In genomic region chr15:55897560-55898336, GRCh38 we compare ENCODE assay signal across 8 cellular contexts.
DNase-seq lines count a peak whose midpoint lies in the region; TF ChIP-seq lines count a peak whose summit lies in the region.

No MANE protein-coding gene starts in this region.

- no peaks in the 10 kb centered on the region for H3K27me3 ChIP-seq in mucosa of stomach (ENCODE audit: control insufficient read depth, insufficient read depth, low read length)

- DNase-seq in D341Med (ENCODE audit: low spot score) (peak; percentile 79), OCI-M1 (lab: John Stamatoyannopoulos, UW) (peak; percentile 75), epithelial cell of prostate (ENCODE audit: low read depth, low spot score) (no peak), T-helper 2 cell (no peak)
- DNase-seq in activated CD8-positive, alpha-beta memory T cell treated with anti-CD3 and anti-CD28 coated beads, Interleukin-2, amount 50 U/mL, for 4 hours: no peak
- DNase-seq in activated CD4-positive, CD25-positive, alpha-beta regulatory T cell treated with anti-CD3 and anti-CD28 coated beads, Interleukin-2, amount 50 U/mL, for 72 hours: no peak

- H3K36me3 ChIP-seq in HEK293 (ENCODE audit: control insufficient read depth in 2 of 2, insufficient read depth in 1 of 2, low read length in 2 of 2) (no peaks in the 10 kb centered on the region), mucosa of stomach (ENCODE audit: control insufficient read depth, insufficient read depth, low read length) (no peaks in the 10 kb centered on the region)

- TF ChIP-seq CTCF in HEK293 (tag by site-specific recombination; IDR thresholded peaks at IDR 0.05): peak; percentile 48; the same call in 1 of the 2 replicates

- POLR2A ChIA-PET in HEK293 (lab: Yijun Ruan, JAX): interaction anchor here (0.6 kb wide), 1 partner anchor 53 kb away, joined by 3 read pairs; no protein-coding TSS in a partner anchor

- CTCF ChIA-PET in HEK293 (lab: Yijun Ruan, JAX): interaction anchor here (0.6 to 2.3 kb wide), 28 partner anchors 10 to 565 kb away, joined by 3 to 18 read pairs (median 4); no protein-coding TSS in a partner anchor

- H3K4me3 ChIP-seq in HEK293 (ENCODE audit: low read depth, low read length) (no peak overlapping the region), mucosa of stomach (ENCODE audit: low read length) (no peak overlapping the region)

- peak overlapping the region; percentile 1 for H3K9ac ChIP-seq in mucosa of stomach (ENCODE audit: low read length)

- H3K27ac ChIP-seq in HEK293 (ENCODE audit: extremely low read depth, low read depth, low read length): no peak overlapping the region
- peak overlapping the region; percentile 98 for H3K27ac ChIP-seq in epithelial cell of prostate

- H3K4me1 ChIP-seq in HEK293 (ENCODE audit: control insufficient read depth, insufficient read depth, low read length): peaks cover 12% of the 10 kb centered on the region
- no peaks in the 10 kb centered on the region for H3K4me1 ChIP-seq in mucosa of stomach (ENCODE audit: control insufficient read depth, insufficient read depth, low read length)

- H3K9me3 ChIP-seq in HEK293 (ENCODE audit: control insufficient read depth, insufficient read depth, low read depth, low read length) (no peaks in the 10 kb centered on the region), mucosa of stomach (ENCODE audit: control insufficient read depth, low read length) (no peaks in the 10 kb centered on the region)

TF ChIP-seq in HEK293, 187 proteins besides CTCF, POLR2A, EP300 and RAD21 (continues in another document):
- TF ChIP-seq ZBTB17 (tag by site-specific recombination; IDR thresholded peaks at IDR 0.05) (peak; percentile 38; the same call in 1 of the 2 replicates), ZXDB (tag by site-specific recombination; IDR thresholded peaks at IDR 0.05) (no peak), ZNF658 (tag by site-specific recombination; IDR thresholded peaks at IDR 0.05) (no peak), ZNF184 (tag by site-specific recombination; IDR thresholded peaks at IDR 0.05) (no peak), ZNF830 (tag by site-specific recombination; IDR thresholded peaks at IDR 0.05; ENCODE audit: low read depth) (no peak), IKZF3 (tag by site-specific recombination; IDR thresholded peaks at IDR 0.05) (peak; percentile 75), GLI2 (tag by site-specific recombination; IDR thresholded peaks at IDR 0.05; ENCODE audit: borderline replicate concordance, low read depth) (no peak), ZBTB1 (tag by site-specific recombination; IDR thresholded peaks at IDR 0.05) (no peak), ZNF600 (tag by site-specific recombination; IDR thresholded peaks at IDR 0.05) (no peak), KLF17 (tag by site-specific recombination; IDR thresholded peaks at IDR 0.05) (no peak), ZNF792 (tag by site-specific recombination; IDR thresholded peaks at IDR 0.05) (no peak), ZNF19 (tag by site-specific recombination; IDR thresholded peaks at IDR 0.05; ENCODE audit: low read depth) (no peak), MYNN (tag by site-specific recombination; IDR thresholded peaks at IDR 0.05; ENCODE audit: borderline replicate concordance) (no peak), ATF2 (tag by site-specific recombination; IDR thresholded peaks at IDR 0.05; ENCODE audit: low read depth) (no peak), ZNF112 (tag by site-specific recombination; IDR thresholded peaks at IDR 0.05) (no peak), WT1 (tag by site-specific recombination; IDR thresholded peaks at IDR 0.05) (no peak), GLIS2 (tag by site-specific recombination; IDR thresholded peaks at IDR 0.05) (no peak), ZNF354C (tag by site-specific recombination; IDR thresholded peaks at IDR 0.05; ENCODE audit: borderline replicate concordance, low read depth) (no peak), PRDM4 (tag by site-specific recombination; IDR thresholded peaks at IDR 0.05) (no peak), ZNF292 (tag by site-specific recombination; IDR thresholded peaks at IDR 0.05; ENCODE audit: borderline replicate concordance, low read depth) (no peak), ZNF654 (tag by site-specific recombination; IDR thresholded peaks at IDR 0.05; ENCODE audit: low read depth) (peak; percentile 61), ZNF513 (tag by site-specific recombination; IDR thresholded peaks at IDR 0.05) (no peak), ZNF10 (tag by site-specific recombination; IDR thresholded peaks at IDR 0.05) (no peak), TRIM28 (IDR thresholded peaks at IDR 0.05; ENCODE audit: borderline replicate concordance, low read length) (0 out of 2 replicates have a peak, but pooled peaks have one; percentile 19), PRDM1 (tag by site-specific recombination; IDR thresholded peaks at IDR 0.05) (peak; percentile 33; the same call in 1 of the 2 replicates), ZNF548 (tag by site-specific recombination; IDR thresholded peaks at IDR 0.05) (no peak), HOXD13 (CRISPR knock-in tag; IDR thresholded peaks at IDR 0.05; ENCODE audit: borderline replicate concordance) (no peak), ZBTB20 (tag by site-specific recombination; IDR thresholded peaks at IDR 0.05) (peak; percentile 55; the same call in 1 of the 2 replicates)

Comparison
In these comparisons a context has a peak if more than half of its experiments do, and no peak if none do; other contexts are left out.
1. DNase-seq: peak in D341Med (single experiment) and OCI-M1 (single experiment); none in epithelial cell of prostate (single experiment), activated CD8-positive, alpha-beta memory T cell treated with anti-CD3 and anti-CD28 coated beads, Interleukin-2, amount 50 U/mL, for 4 hours (single experiment), T-helper 2 cell (0 of 5) and activated CD4-positive, CD25-positive, alpha-beta regulatory T cell treated with anti-CD3 and anti-CD28 coated beads, Interleukin-2, amount 50 U/mL, for 72 hours (single experiment).